ENCODE assay signal across 1 cellular context in the genomic region with DNA sequence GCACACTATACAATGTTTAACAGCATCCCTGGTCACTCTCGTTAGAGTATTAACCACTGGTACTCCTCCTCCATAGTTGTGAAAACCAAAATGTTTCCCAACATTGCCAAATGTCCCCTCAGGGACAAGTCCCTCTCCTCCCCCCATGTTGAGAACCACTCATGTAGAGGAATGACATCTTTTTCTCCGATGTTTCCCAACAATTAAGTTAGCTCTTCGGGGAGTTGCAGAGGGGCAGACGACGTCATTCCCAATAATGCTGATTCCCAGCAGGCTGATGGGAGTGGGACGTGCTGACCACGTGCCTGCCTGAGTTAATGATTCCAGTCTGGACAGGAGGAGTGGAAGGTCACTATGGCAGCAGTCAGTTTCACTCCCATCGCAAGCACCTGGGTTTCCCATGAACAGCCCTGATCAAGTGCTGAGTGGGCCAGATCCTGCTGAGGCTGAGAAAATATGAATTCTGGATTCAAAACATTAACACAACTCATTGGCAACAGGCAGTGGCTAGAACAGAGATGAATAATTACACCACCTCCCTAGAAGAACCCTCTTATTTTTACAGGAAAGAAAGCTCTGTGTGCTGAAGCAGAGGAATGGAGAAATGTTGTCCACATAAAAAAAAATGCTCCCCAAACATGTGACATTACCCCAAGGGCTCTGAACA.
TF ChIP-seq lines count a peak whose summit lies in the region.

No MANE protein-coding gene starts in this region.

TF ChIP-seq in GM12878, 131 proteins besides CTCF, POLR2A, EP300 and RAD21 (continued from another document):
- TF ChIP-seq, protein P1, sequence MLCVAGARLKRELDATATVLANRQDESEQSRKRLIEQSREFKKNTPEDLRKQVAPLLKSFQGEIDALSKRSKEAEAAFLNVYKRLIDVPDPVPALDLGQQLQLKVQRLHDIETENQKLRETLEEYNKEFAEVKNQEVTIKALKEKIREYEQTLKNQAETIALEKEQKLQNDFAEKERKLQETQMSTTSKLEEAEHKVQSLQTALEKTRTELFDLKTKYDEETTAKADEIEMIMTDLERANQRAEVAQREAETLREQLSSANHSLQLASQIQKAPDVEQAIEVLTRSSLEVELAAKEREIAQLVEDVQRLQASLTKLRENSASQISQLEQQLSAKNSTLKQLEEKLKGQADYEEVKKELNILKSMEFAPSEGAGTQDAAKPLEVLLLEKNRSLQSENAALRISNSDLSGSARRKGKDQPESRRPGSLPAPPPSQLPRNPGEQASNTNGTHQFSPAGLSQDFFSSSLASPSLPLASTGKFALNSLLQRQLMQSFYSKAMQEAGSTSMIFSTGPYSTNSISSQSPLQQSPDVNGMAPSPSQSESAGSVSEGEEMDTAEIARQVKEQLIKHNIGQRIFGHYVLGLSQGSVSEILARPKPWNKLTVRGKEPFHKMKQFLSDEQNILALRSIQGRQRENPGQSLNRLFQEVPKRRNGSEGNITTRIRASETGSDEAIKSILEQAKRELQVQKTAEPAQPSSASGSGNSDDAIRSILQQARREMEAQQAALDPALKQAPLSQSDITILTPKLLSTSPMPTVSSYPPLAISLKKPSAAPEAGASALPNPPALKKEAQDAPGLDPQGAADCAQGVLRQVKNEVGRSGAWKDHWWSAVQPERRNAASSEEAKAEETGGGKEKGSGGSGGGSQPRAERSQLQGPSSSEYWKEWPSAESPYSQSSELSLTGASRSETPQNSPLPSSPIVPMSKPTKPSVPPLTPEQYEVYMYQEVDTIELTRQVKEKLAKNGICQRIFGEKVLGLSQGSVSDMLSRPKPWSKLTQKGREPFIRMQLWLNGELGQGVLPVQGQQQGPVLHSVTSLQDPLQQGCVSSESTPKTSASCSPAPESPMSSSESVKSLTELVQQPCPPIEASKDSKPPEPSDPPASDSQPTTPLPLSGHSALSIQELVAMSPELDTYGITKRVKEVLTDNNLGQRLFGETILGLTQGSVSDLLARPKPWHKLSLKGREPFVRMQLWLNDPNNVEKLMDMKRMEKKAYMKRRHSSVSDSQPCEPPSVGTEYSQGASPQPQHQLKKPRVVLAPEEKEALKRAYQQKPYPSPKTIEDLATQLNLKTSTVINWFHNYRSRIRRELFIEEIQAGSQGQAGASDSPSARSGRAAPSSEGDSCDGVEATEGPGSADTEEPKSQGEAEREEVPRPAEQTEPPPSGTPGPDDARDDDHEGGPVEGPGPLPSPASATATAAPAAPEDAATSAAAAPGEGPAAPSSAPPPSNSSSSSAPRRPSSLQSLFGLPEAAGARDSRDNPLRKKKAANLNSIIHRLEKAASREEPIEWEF (IDR thresholded peaks at IDR 0.05; ENCODE audit: insufficient replicate concordance, low read depth, low read length) = no peak
